Comparison of ENCODE assay signal across 30 cellular contexts in genomic region chr20:2396241-2396814, GRCh38. TPM values are rescaled to one million over a fixed set of nuclear protein-coding genes. Genes with fewer than 3 reads are reported as not detected.
"Had no signal": no experiment of that assay in that cellular context is flagged by ENCODE, and none has a peak within 500 bp of the region (broad histone marks: within the 10 kb centered on the region; RNA-seq: fewer than 3 reads in every experiment).

No MANE protein-coding gene starts in this region.

- H3K9me3 ChIP-seq: ascending aorta had no signal

- H3K27ac ChIP-seq: ascending aorta, breast epithelium, epithelial cell of prostate, esophagus squamous epithelium, gastroesophageal sphincter had no signal

- ATAC-seq: activated CD4-positive, alpha-beta T cell treated with anti-CD3 and anti-CD28 coated beads for 36 hours; activated CD8-positive, alpha-beta T cell treated with anti-CD3 and anti-CD28 coated beads, Interleukin-2, amount 10 ng/mL, durations not matched to agents 7 days and 5 days; activated naive CD4-positive, alpha-beta T cell treated with anti-CD3 and anti-CD28 coated beads, Interleukin-2, amount 50 U/mL, for 72 hours; activated T-cell treated with anti-CD3 and anti-CD28 coated beads, Interleukin-2, amount 50 U/mL, for 4 hours; activated T-helper 17 cell treated with anti-CD3 and anti-CD28 coated beads, Interleukin-2, amount 50 U/mL, for 72 hours; gastroesophageal sphincter had no signal

- H3K4me3 ChIP-seq: ascending aorta, breast epithelium, esophagus squamous epithelium, gastroesophageal sphincter had no signal

- H3K36me3 ChIP-seq: ascending aorta, breast epithelium, esophagus squamous epithelium, gastroesophageal sphincter had no signal

- H3K4me1 ChIP-seq: ascending aorta, breast epithelium, esophagus squamous epithelium, gastroesophageal sphincter had no signal

- H3K27me3 ChIP-seq: ascending aorta, breast epithelium had no signal

- DNase-seq: activated CD4-positive, alpha-beta memory T cell treated with anti-CD3 and anti-CD28 coated beads for 36 hours; activated CD4-positive, alpha-beta T cell treated with anti-CD3 and anti-CD28 coated beads for 36 hours; activated CD4-positive, alpha-beta T cell treated with anti-CD3 and anti-CD28 coated beads, Interleukin-2, amount 10 ng/mL, durations not matched to agents 24 days and 14 days; activated CD4-positive, CD25-positive, alpha-beta regulatory T cell; activated CD4-positive, CD25-positive, alpha-beta regulatory T cell treated with anti-CD3 and anti-CD28 coated beads, Interleukin-2, amount 50 U/mL, for 72 hours; activated CD8-positive, alpha-beta T cell treated with anti-CD3 and anti-CD28 coated beads, Interleukin-2, amount 10 ng/mL, durations not matched to agents 7 days and 5 days; activated gamma-delta T cell; activated naive CD4-positive, alpha-beta T cell; activated naive CD4-positive, alpha-beta T cell treated with anti-CD3 and anti-CD28 coated beads, Interleukin-2, amount 10 ng/mL, durations not matched to agents 7 days and 5 days; activated naive CD8-positive, alpha-beta T cell treated with anti-CD3 and anti-CD28 coated beads, Interleukin-2, amount 10 ng/mL, durations not matched to agents 7 days and 5 days; activated T-cell treated with anti-CD3 and anti-CD28 coated beads, Interleukin-2, amount 50 U/mL, for 4 hours; effector CD8-positive, alpha-beta T cell; esophagus squamous epithelium; foreskin melanocyte; T-helper 2 cell had no signal

RNA-seq across cellular contexts. Expression of gene TGM6, which starts 15.6 kb away (rescaled TPM):
- total RNA-seq: activated CD4-positive, alpha-beta memory T cell treated with anti-CD3 and anti-CD28 coated beads for 36 hours; activated CD4-positive, alpha-beta T cell treated with anti-CD3 and anti-CD28 coated beads for 36 hours; activated CD4-positive, alpha-beta T cell treated with anti-CD3 and anti-CD28 coated beads, Interleukin-2, amount 10 ng/mL, durations not matched to agents 24 days and 14 days; activated CD8-positive, alpha-beta memory T cell treated with anti-CD3 and anti-CD28 coated beads for 36 hours; activated CD8-positive, alpha-beta T cell treated with anti-CD3 and anti-CD28 coated beads, Interleukin-2, amount 10 ng/mL, durations not matched to agents 7 days and 5 days; activated naive CD4-positive, alpha-beta T cell treated with anti-CD3 and anti-CD28 coated beads, Interleukin-2, amount 50 U/mL, for 72 hours; activated naive CD8-positive, alpha-beta T cell treated with anti-CD3 and anti-CD28 coated beads, Interleukin-2, amount 10 ng/mL, durations not matched to agents 7 days and 5 days; activated T-cell treated with anti-CD3 and anti-CD28 coated beads, Interleukin-2, amount 50 U/mL, for 4 hours; activated T-helper 17 cell treated with anti-CD3 and anti-CD28 coated beads, Interleukin-2, amount 50 U/mL, for 72 hours; ascending aorta; breast epithelium; cardiac septum; chondrocyte; dermis microvascular lymphatic vessel endothelial cell; endothelial cell of umbilical vein; esophagus squamous epithelium; fibroblast of lung; fibroblast of villous mesenchyme; gastroesophageal sphincter; glomerular endothelial cell; T-helper 1 cell treated with Interleukin-12 subunit alpha and Interleukin-12 subunit beta and Interleukin-4 antibody, amounts not matched to agents 30 ng/mL and 1 ng/mL, for 36 hours had no signal
- polyA plus RNA-seq: endothelial cell of umbilical vein, fibroblast of lung had no signal
